ENCODE assay signal across 21 cellular contexts in genomic region chr7:36277247-36277542, GRCh38.
DNase-seq lines count a peak whose midpoint lies in the region; ATAC-seq, FAIRE-seq and TF ChIP-seq lines count a peak whose summit lies in the region.
"Had no signal": no experiment of that assay in that cellular context is flagged by ENCODE, and none has a peak within 500 bp of the region (broad histone marks: within the 10 kb centered on the region; RNA-seq: fewer than 3 reads in every experiment).

No MANE protein-coding gene starts in this region.

- H3K9ac ChIP-seq in HepG2 (ENCODE audit: insufficient read depth, low read depth, low read length), result no peak overlapping the region

- H3K27me3 ChIP-seq in heart left ventricle (no peaks in the 10 kb centered on the region), HepG2 (ENCODE audit: control insufficient read depth in 1 of 2, insufficient read depth in 2 of 2, low read length in 2 of 2) (no peaks in the 10 kb centered on the region), vagina (no peaks in the 10 kb centered on the region)
- H3K27me3 ChIP-seq: right lobe of liver, stomach had no signal

- no peaks in the 10 kb centered on the region for H3K9me3 ChIP-seq in heart left ventricle
- no peaks in the 10 kb centered on the region for H3K9me3 ChIP-seq in HepG2 (ENCODE audit: low read length)
- no peaks in the 10 kb centered on the region for H3K9me3 ChIP-seq in vagina
- H3K9me3 ChIP-seq: right lobe of liver, stomach had no signal

- H3K36me3 ChIP-seq in heart left ventricle (no peaks in the 10 kb centered on the region), HepG2 (replicated peaks in 1 of 2; ENCODE audit: control insufficient read depth in 1 of 2, insufficient read depth in 2 of 2, low read length in 2 of 2) (peaks cover 0 to 11% of the 10 kb centered on the region in 2 experiments; a peak in 1 of 5 replicates), vagina (no peaks in the 10 kb centered on the region)
- H3K36me3 ChIP-seq: right lobe of liver, stomach had no signal

- DNase-seq in heart left ventricle, result no peak
- DNase-seq in Right ventricle myocardium inferior (ENCODE audit: missing footprints), result no peak
- DNase-seq in choroid plexus epithelial cell (ENCODE audit: low read depth), result peak; percentile 38
- peak; percentile 36 for DNase-seq in HepG2 (ENCODE audit: low spot score)
- peak in 1 of 2 donors; percentile 78 for DNase-seq in vagina (ENCODE audit: extremely low spot score in 2 of 2)
- DNase-seq in DMS114 treated with DMSO at 0.1 percent for 48 hours (lab: John Stamatoyannopoulos, UW; ENCODE audit: unreplicated experiment), result no peak
- DNase-seq in NCI-H1092 (lab: John Stamatoyannopoulos, UW), result no peak
- DNase-seq: ACHN; activated effector memory CD4-positive, alpha-beta T cell treated with anti-CD3 and anti-CD28 coated beads, Interleukin-2, amount 50 U/mL, for 16 hours; CD4-positive, CD25-positive, alpha-beta regulatory T cell; DND-41; HCEC 1CT; NCI-H187; NCI-H446 treated with DMSO at 0.1 percent for 48 hours; nucleus accumbens; Right ventricle myocardium superior; stomach; T-helper 2 cell had no signal

- H4K20me1 ChIP-seq in HepG2 (ENCODE audit: insufficient read depth, low read length), result no peaks in the 10 kb centered on the region

- no peak for FAIRE-seq in HepG2 (lab: Jason Lieb, UNC)
- FAIRE-seq: colon had no signal

- H3K4me2 ChIP-seq in HepG2 (ENCODE audit: low read depth, low read length), result no peak overlapping the region

- intact Hi-C loops in heart left ventricle (cut with DNase I) (loop anchor here in 2 of 10 donors (10.0 kb wide), 2 partner anchors 52 to 72 kb away; no protein-coding TSS in a partner anchor), Right ventricle myocardium inferior (cut with DNase I) (no loop called here), HepG2 (cut with micrococcal nuclease; ENCODE audit: unreplicated experiment) (no loop called here), vagina (cut with DNase I) (no loop called here)

- no peak overlapping the region for H3K4me3 ChIP-seq in heart left ventricle
- no peak overlapping the region for H3K4me3 ChIP-seq in choroid plexus epithelial cell (ENCODE audit: low read depth, low read length)
- no peak overlapping the region for H3K4me3 ChIP-seq in HepG2 (replicated peaks in 1 of 3; ENCODE audit: insufficient read depth in 1 of 3, low read depth in 2 of 3, low read length in 3 of 3)
- no peak overlapping the region for H3K4me3 ChIP-seq in vagina
- H3K4me3 ChIP-seq: right lobe of liver, stomach had no signal

- CTCF ChIA-PET in HepG2 (lab: Yijun Ruan, JAX; ENCODE audit: low intra/inter-chr PET ratio, low total read pairs), result no interaction called here

- ATAC-seq in heart left ventricle (peak in 1 of 4 donors; percentile 35), Right ventricle myocardium inferior (no peak), HepG2 (no peak), HG02973 (IDR thresholded peaks at IDR 0.05; ENCODE audit: unreplicated experiment) (no peak)

- no peak for TF ChIP-seq EP300 in HepG2 (IDR thresholded peaks at IDR 0.05; ENCODE audit: low read depth in 2 of 2, low read length in 2 of 2)
- TF ChIP-seq EP300 in HepG2 (CRISPR knock-in tag; IDR thresholded peaks at IDR 0.05; ENCODE audit: borderline replicate concordance), result no peak

- 57 to 78% (median 69%) methylated on average over 6 of the region's 6 CpGs for WGBS in heart left ventricle, 4 donors
- 91% methylated on average over 6 of the region's 6 CpGs for WGBS in HepG2 (ENCODE audit: low lambda C conversion rate)

- TF ChIP-seq RAD21 in HepG2 (CRISPR knock-in tag; IDR thresholded peaks at IDR 0.05), result no peak

- H3K27ac ChIP-seq in heart left ventricle (peak overlapping the region in 11 of 12 donors; percentile 2 to 76 (median 60)), HepG2 (ENCODE audit: extremely low read length, insufficient read depth, low read length) (no peak overlapping the region), vagina (peak overlapping the region; percentile 73)
- H3K27ac ChIP-seq: right lobe of liver, stomach had no signal

- no peak overlapping the region for H2AFZ ChIP-seq in HepG2 (ENCODE audit: low read length)

- no peaks in the 10 kb centered on the region for H3K79me2 ChIP-seq in HepG2 (ENCODE audit: insufficient read depth, low read length)

- TF ChIP-seq CTCF in heart left ventricle (IDR thresholded peaks at IDR 0.05), result no peak
- no peak for TF ChIP-seq CTCF in choroid plexus epithelial cell (conservative IDR thresholded peaks at IDR 0.05; ENCODE audit: low read depth, low read length)
- no peak for TF ChIP-seq CTCF in HepG2 (CRISPR knock-in tag; IDR thresholded peaks at IDR 0.05)
- no peak for TF ChIP-seq CTCF in vagina (IDR thresholded peaks at IDR 0.05)

- H3K4me1 ChIP-seq in heart left ventricle, result peaks cover 4 to 93% (median 53%) of the 10 kb centered on the region in 12 donors
- H3K4me1 ChIP-seq in HepG2 (ENCODE audit: insufficient read depth, low read length), result peaks cover 92% of the 10 kb centered on the region
- H3K4me1 ChIP-seq in vagina, result peaks cover 60% of the 10 kb centered on the region

- TF ChIP-seq POLR2A in heart left ventricle (IDR thresholded peaks at IDR 0.05) (no peak), HepG2 (IDR thresholded peaks at IDR 0.05; ENCODE audit: insufficient read depth in 1 of 2, low read depth in 2 of 2, low read length in 2 of 2) (no peak), vagina (IDR thresholded peaks at IDR 0.05) (no peak)

- BruUV-seq in HepG2 (replicated peaks; lab: Mats Ljungman, UMichigan), result no TSS peak

- POLR2A ChIA-PET in HepG2 (lab: Yijun Ruan, JAX), result interaction anchor here (1.2 kb wide), 1 partner anchor 15 kb away, joined by 3 read pairs; no protein-coding TSS in a partner anchor

- in situ Hi-C loops in HepG2 (cut with HindIII; ENCODE audit: extremely low pct_ligation_motif_present, low pct_unique_long_range_greater_than_20kb), result no loop called here

TF ChIP-seq in HepG2, 621 proteins besides CTCF, POLR2A, EP300 and RAD21 (continues in another document):
- TF ChIP-seq CBX5 (CRISPR knock-in tag; IDR thresholded peaks at IDR 0.05; ENCODE audit: borderline replicate concordance) (no peak), TCF7L2 (IDR thresholded peaks at IDR 0.05; ENCODE audit: low read depth, low read length) (no peak), ZNF24 (IDR thresholded peaks at IDR 0.05) (no peak), HNF4A (CRISPR knock-in tag; IDR thresholded peaks at IDR 0.05) (no peak), ZNF598 (CRISPR knock-in tag; IDR thresholded peaks at IDR 0.05; ENCODE audit: borderline replicate concordance) (no peak), ZSCAN20 (CRISPR knock-in tag; IDR thresholded peaks at IDR 0.05; ENCODE audit: borderline replicate concordance) (no peak), KLF6 (CRISPR knock-in tag; IDR thresholded peaks at IDR 0.05) (no peak), SIX1 (CRISPR knock-in tag; IDR thresholded peaks at IDR 0.05; ENCODE audit: borderline replicate concordance) (no peak), ZNF792 (CRISPR knock-in tag; IDR thresholded peaks at IDR 0.05) (no peak), ZNF34 (CRISPR knock-in tag; IDR thresholded peaks at IDR 0.05; ENCODE audit: borderline replicate concordance) (no peak), GMEB1 (CRISPR knock-in tag; IDR thresholded peaks at IDR 0.05; ENCODE audit: borderline replicate concordance) (no peak), ZNF205 (CRISPR knock-in tag; IDR thresholded peaks at IDR 0.05) (no peak), ZNF607 (CRISPR knock-in tag; IDR thresholded peaks at IDR 0.05; ENCODE audit: borderline replicate concordance) (no peak), TFDP2 (CRISPR knock-in tag; IDR thresholded peaks at IDR 0.05) (no peak), RXRA (CRISPR knock-in tag; IDR thresholded peaks at IDR 0.05) (peak; percentile 59; the same call in 1 of the 2 replicates), ZNF121 (CRISPR knock-in tag; IDR thresholded peaks at IDR 0.05) (no peak), BCL6 (CRISPR knock-in tag; IDR thresholded peaks at IDR 0.05) (no peak), ZNF749 (CRISPR knock-in tag; IDR thresholded peaks at IDR 0.05; ENCODE audit: borderline replicate concordance) (no peak), ZBTB38 (CRISPR knock-in tag; IDR thresholded peaks at IDR 0.05) (no peak), NFKB2 (CRISPR knock-in tag; IDR thresholded peaks at IDR 0.05; ENCODE audit: borderline replicate concordance) (no peak)
- TF ChIP-seq, protein P1, sequence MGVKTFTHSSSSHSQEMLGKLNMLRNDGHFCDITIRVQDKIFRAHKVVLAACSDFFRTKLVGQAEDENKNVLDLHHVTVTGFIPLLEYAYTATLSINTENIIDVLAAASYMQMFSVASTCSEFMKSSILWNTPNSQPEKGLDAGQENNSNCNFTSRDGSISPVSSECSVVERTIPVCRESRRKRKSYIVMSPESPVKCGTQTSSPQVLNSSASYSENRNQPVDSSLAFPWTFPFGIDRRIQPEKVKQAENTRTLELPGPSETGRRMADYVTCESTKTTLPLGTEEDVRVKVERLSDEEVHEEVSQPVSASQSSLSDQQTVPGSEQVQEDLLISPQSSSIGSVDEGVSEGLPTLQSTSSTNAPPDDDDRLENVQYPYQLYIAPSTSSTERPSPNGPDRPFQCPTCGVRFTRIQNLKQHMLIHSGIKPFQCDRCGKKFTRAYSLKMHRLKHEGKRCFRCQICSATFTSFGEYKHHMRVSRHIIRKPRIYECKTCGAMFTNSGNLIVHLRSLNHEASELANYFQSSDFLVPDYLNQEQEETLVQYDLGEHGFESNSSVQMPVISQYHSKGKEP (CRISPR knock-in tag; IDR thresholded peaks at IDR 0.05), result no peak

Comparison
In these comparisons a context has a peak if more than half of its experiments do, and no peak if none do; other contexts are left out.
1. DNase-seq: peak in choroid plexus epithelial cell (single experiment) and HepG2 (single experiment); none in heart left ventricle (0 of 5), Right ventricle myocardium inferior (single experiment), DMS114 treated with DMSO at 0.1 percent for 48 hours (single experiment) and NCI-H1092 (single experiment).